Comparison of ENCODE assay signal across 1 cellular context in genomic region chr17:42288078-42288984, GRCh38.
TF ChIP-seq lines count a peak whose summit lies in the region.

Gene STAT5A (plus strand): TSS chr17:42288498. CDS start chr17:42289412, 914 bp downstream.

TF ChIP-seq in K562, 482 proteins besides CTCF, POLR2A, EP300 and RAD21 (continued from another document and continues in another):
- TF ChIP-seq PHF8 (IDR thresholded peaks at IDR 0.05; ENCODE audit: borderline replicate concordance, low read length) (peak; percentile 42; the same call in 1 of the 2 replicates), NR1H2 (CRISPR knock-in tag; IDR thresholded peaks at IDR 0.05) (no peak), THRAP3 (IDR thresholded peaks at IDR 0.05; ENCODE audit: borderline replicate concordance) (no peak), HMG20A (CRISPR knock-in tag; conservative IDR thresholded peaks at IDR 0.05) (no peak), FUS (optimal IDR thresholded peaks at IDR 0.05; ENCODE audit: low read depth, low read length) (peak; percentile 37), GATA2 (CRISPR knock-in tag; IDR thresholded peaks at IDR 0.05) (no peak), ZNF232 (CRISPR knock-in tag; IDR thresholded peaks at IDR 0.05) (no peak), NFE2 (IDR thresholded peaks at IDR 0.05; ENCODE audit: low read depth) (no peak), ZNF224 (CRISPR knock-in tag; IDR thresholded peaks at IDR 0.05) (no peak), ZHX1 (conservative IDR thresholded peaks at IDR 0.05; ENCODE audit: low read length) (no peak), FIP1L1 (IDR thresholded peaks at IDR 0.05; ENCODE audit: low read depth, low read length, poor library complexity, severe bottlenecking) (peak; percentile 34), CREM (IDR thresholded peaks at IDR 0.05; ENCODE audit: low read depth) (0 out of 2 replicates have a peak, but pooled peaks have one; percentile 11), NFIX (CRISPR knock-in tag; IDR thresholded peaks at IDR 0.05; ENCODE audit: low read depth) (no peak), ZNF639 (CRISPR knock-in tag; conservative IDR thresholded peaks at IDR 0.05 in 1 of 2, IDR thresholded peaks at IDR 0.05 in 1 of 2) (peak in 1 of 2 experiments; percentile 89; a peak in 2 of 4 replicates), PPARD (CRISPR knock-in tag; IDR thresholded peaks at IDR 0.05) (no peak), MEF2A (IDR thresholded peaks at IDR 0.05; ENCODE audit: control insufficient read depth, low read depth, low read length) (no peak), PHTF2 (CRISPR knock-in tag; IDR thresholded peaks at IDR 0.05) (no peak), HDAC6 (IDR thresholded peaks at IDR 0.05; ENCODE audit: low read depth, low read length) (no peak), RB1 (IDR thresholded peaks at IDR 0.05; ENCODE audit: low read depth) (peak; percentile 5; the same call in 1 of the 2 replicates), ESRRA (IDR thresholded peaks at IDR 0.05; ENCODE audit: borderline replicate concordance, low read depth) (no peak), TCF3 (CRISPR knock-in tag; IDR thresholded peaks at IDR 0.05) (0 out of 2 replicates have a peak, but pooled peaks have one; percentile 14), TEAD1 (CRISPR knock-in tag; IDR thresholded peaks at IDR 0.05) (no peak), ATF6 (CRISPR knock-in tag; IDR thresholded peaks at IDR 0.05) (no peak), ARID1B (IDR thresholded peaks at IDR 0.05) (no peak), ZNF436 (CRISPR knock-in tag; IDR thresholded peaks at IDR 0.05) (no peak), RBFOX2 (IDR thresholded peaks at IDR 0.05; ENCODE audit: low read depth, low read length) (peak; percentile 83), ZNF609 (CRISPR knock-in tag; IDR thresholded peaks at IDR 0.05; ENCODE audit: borderline replicate concordance) (no peak), STAG1 (CRISPR knock-in tag; IDR thresholded peaks at IDR 0.05; ENCODE audit: borderline replicate concordance) (no peak), KDM1A (IDR thresholded peaks at IDR 0.05) (peak in 1 of 2 experiments; percentile 65; a peak in 2 of 4 replicates), NFIC (IDR thresholded peaks at IDR 0.05) (no peak; the same call in 1 of the 2 replicates), MAX (CRISPR knock-in tag; IDR thresholded peaks at IDR 0.05) (peak; percentile 10; the same call in 1 of the 2 replicates), CBX5 (IDR thresholded peaks at IDR 0.05; ENCODE audit: borderline replicate concordance, low read depth) (no peak), ZNF197 (CRISPR knock-in tag; IDR thresholded peaks at IDR 0.05; ENCODE audit: low read depth) (peak; percentile 58; the same call in 1 of the 2 replicates), CXXC5 (CRISPR knock-in tag; IDR thresholded peaks at IDR 0.05) (peak; percentile 68), RAD51 (IDR thresholded peaks at IDR 0.05; ENCODE audit: borderline replicate concordance, low read depth) (no peak), CC2D1A (IDR thresholded peaks at IDR 0.05) (no peak), ATF7 (IDR thresholded peaks at IDR 0.05) (no peak), ZBTB12 (CRISPR knock-in tag; IDR thresholded peaks at IDR 0.05) (no peak), RBM39 (optimal IDR thresholded peaks at IDR 0.05; ENCODE audit: low read depth, low read length) (no peak), ZFPM2 (CRISPR knock-in tag; IDR thresholded peaks at IDR 0.05) (no peak)
- TF ChIP-seq, protein P1, sequence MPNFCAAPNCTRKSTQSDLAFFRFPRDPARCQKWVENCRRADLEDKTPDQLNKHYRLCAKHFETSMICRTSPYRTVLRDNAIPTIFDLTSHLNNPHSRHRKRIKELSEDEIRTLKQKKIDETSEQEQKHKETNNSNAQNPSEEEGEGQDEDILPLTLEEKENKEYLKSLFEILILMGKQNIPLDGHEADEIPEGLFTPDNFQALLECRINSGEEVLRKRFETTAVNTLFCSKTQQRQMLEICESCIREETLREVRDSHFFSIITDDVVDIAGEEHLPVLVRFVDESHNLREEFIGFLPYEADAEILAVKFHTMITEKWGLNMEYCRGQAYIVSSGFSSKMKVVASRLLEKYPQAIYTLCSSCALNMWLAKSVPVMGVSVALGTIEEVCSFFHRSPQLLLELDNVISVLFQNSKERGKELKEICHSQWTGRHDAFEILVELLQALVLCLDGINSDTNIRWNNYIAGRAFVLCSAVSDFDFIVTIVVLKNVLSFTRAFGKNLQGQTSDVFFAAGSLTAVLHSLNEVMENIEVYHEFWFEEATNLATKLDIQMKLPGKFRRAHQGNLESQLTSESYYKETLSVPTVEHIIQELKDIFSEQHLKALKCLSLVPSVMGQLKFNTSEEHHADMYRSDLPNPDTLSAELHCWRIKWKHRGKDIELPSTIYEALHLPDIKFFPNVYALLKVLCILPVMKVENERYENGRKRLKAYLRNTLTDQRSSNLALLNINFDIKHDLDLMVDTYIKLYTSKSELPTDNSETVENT (CRISPR knock-in tag; IDR thresholded peaks at IDR 0.05) = 0 out of 2 replicates have a peak, but pooled peaks have one; percentile 64
- TF ChIP-seq, protein P2, sequence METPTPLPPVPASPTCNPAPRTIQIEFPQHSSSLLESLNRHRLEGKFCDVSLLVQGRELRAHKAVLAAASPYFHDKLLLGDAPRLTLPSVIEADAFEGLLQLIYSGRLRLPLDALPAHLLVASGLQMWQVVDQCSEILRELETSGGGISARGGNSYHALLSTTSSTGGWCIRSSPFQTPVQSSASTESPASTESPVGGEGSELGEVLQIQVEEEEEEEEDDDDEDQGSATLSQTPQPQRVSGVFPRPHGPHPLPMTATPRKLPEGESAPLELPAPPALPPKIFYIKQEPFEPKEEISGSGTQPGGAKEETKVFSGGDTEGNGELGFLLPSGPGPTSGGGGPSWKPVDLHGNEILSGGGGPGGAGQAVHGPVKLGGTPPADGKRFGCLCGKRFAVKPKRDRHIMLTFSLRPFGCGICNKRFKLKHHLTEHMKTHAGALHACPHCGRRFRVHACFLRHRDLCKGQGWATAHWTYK (CRISPR knock-in tag; IDR thresholded peaks at IDR 0.05) = no peak
- TF ChIP-seq, protein P3, sequence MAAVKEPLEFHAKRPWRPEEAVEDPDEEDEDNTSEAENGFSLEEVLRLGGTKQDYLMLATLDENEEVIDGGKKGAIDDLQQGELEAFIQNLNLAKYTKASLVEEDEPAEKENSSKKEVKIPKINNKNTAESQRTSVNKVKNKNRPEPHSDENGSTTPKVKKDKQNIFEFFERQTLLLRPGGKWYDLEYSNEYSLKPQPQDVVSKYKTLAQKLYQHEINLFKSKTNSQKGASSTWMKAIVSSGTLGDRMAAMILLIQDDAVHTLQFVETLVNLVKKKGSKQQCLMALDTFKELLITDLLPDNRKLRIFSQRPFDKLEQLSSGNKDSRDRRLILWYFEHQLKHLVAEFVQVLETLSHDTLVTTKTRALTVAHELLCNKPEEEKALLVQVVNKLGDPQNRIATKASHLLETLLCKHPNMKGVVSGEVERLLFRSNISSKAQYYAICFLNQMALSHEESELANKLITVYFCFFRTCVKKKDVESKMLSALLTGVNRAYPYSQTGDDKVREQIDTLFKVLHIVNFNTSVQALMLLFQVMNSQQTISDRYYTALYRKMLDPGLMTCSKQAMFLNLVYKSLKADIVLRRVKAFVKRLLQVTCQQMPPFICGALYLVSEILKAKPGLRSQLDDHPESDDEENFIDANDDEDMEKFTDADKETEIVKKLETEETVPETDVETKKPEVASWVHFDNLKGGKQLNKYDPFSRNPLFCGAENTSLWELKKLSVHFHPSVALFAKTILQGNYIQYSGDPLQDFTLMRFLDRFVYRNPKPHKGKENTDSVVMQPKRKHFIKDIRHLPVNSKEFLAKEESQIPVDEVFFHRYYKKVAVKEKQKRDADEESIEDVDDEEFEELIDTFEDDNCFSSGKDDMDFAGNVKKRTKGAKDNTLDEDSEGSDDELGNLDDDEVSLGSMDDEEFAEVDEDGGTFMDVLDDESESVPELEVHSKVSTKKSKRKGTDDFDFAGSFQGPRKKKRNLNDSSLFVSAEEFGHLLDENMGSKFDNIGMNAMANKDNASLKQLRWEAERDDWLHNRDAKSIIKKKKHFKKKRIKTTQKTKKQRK (IDR thresholded peaks at IDR 0.05; ENCODE audit: borderline replicate concordance, low read depth, low read length) = no peak
